11 cellular contexts compared by ENCODE assay signal in genomic region chr11:45239733-45240132, GRCh38. TPM values are rescaled to one million over a fixed set of nuclear protein-coding genes. Genes with fewer than 3 reads are reported as not detected.
"Had no signal": no experiment of that assay in that cellular context is flagged by ENCODE, and none has a peak within 500 bp of the region (broad histone marks: within the 10 kb centered on the region; RNA-seq: fewer than 3 reads in every experiment).

No MANE protein-coding gene starts in this region.

- ATAC-seq: GM23338, HCT116 had no signal

- DNase-seq: GM23248, GOT3, H7, H9, HCEC 1CT, HFFc6 had no signal

- H3K4me3 ChIP-seq: GM23248, GM23338, HAP-1 had no signal

- H3K27ac ChIP-seq: GM23248 had no signal

- H2AFZ ChIP-seq: GM23248, GM23338 had no signal

- H3K9me3 ChIP-seq: HAP-1 had no signal

- H3K36me3 ChIP-seq: HAP-1 had no signal

- FAIRE-seq: H1, H54 had no signal

- H3K4me2 ChIP-seq: GM23338 had no signal

- H3K9ac ChIP-seq: GM23248 had no signal

- H3K4me1 ChIP-seq: HAP-1 had no signal

RNA-seq across cellular contexts. Expression of gene SYT13, which starts 46.4 kb away (rescaled TPM):
- total RNA-seq: GM23248, HFFc6 had no signal
- polyA plus RNA-seq: GM23248 had no signal
